ENCODE assay signal across 35 cellular contexts in the genomic region with DNA sequence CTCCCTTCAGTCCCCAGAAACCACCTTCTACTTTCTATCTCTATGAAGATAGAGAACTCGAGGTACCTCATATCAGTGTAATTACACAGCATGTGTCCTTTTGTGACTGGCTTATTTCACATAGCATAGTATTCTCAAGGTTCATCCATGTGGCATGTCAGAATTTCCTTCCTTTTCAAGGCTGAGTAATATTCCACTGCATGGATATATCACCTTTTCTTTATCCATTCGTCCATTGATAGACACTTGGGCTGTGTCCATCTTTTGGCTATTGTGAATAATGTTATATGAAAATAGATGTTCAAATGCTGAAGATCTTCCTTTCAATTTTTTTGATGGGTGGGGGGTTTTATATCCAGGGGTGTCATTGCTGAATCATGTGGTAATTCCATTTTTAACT.
A peak's percentile ranks its signal among the peaks of the same experiment; 100 is the strongest.
DNase-seq lines count a peak whose midpoint lies in the region; ATAC-seq, FAIRE-seq and TF ChIP-seq lines count a peak whose summit lies in the region.
"Had no signal": no experiment of that assay in that cellular context is flagged by ENCODE, and none has a peak within 500 bp of the region (broad histone marks: within the 10 kb centered on the region; RNA-seq: fewer than 3 reads in every experiment).

No MANE protein-coding gene starts in this region.

- in situ Hi-C loops in K562 (cut with MboI): loop anchor here (25.0 kb wide), 2 partner anchors 318 to 543 kb away; no protein-coding TSS in a partner anchor

- H3K4me2 ChIP-seq in K562 (ENCODE audit: insufficient read depth, low read length): no peak overlapping the region
- H3K4me2 ChIP-seq: A549; BLaER1; BLaER1 treated with 17β-estradiol and CSF1 and Interleukin-3, amounts not matched to agents 10 nM and 100 nM had no signal

- intact Hi-C loops in K562 (cut with micrococcal nuclease): no loop called here
- intact Hi-C loops in activated CD8-positive, alpha-beta T cell treated with anti-CD3 and anti-CD28 coated beads for 36 hours (cut with micrococcal nuclease): loop anchor here (10.0 kb wide), 1 partner anchor 320 kb away; no protein-coding TSS in a partner anchor
- intact Hi-C loops in pancreas (cut with DNase I): no loop called here

- no peak overlapping the region for H3K27ac Mint-ChIP-seq in activated CD8-positive, alpha-beta T cell treated with anti-CD3 and anti-CD28 coated beads for 36 hours
- H3K27ac Mint-ChIP-seq: B cell; CD14-positive monocyte; CD4-positive, alpha-beta memory T cell; CD4-positive, alpha-beta T cell; CD4-positive, CD25-positive, alpha-beta regulatory T cell; CD8-positive, alpha-beta memory T cell; CD8-positive, alpha-beta T cell had no signal

- CTCF ChIA-PET in HEK293 (lab: Yijun Ruan, JAX): no interaction called here
- CTCF ChIA-PET in K562 (lab: Yijun Ruan, JAX; ENCODE audit: low intra/inter-chr PET ratio): no interaction called here
- CTCF ChIA-PET in activated CD8-positive, alpha-beta T cell treated with anti-CD3 and anti-CD28 coated beads for 36 hours (lab: Charles Lee): no interaction called here

- H3K9me1 ChIP-seq in K562 (ENCODE audit: control insufficient read depth, insufficient read depth, low read length): no peaks in the 10 kb centered on the region

- no peaks in the 10 kb centered on the region for H3K36me3 ChIP-seq in HEK293 (ENCODE audit: control insufficient read depth in 2 of 2, insufficient read depth in 1 of 2, low read length in 2 of 2)
- no peaks in the 10 kb centered on the region for H3K36me3 ChIP-seq in K562 (ENCODE audit: control insufficient read depth, insufficient read depth, low read length)
- H3K36me3 ChIP-seq in pancreas: no peaks in the 10 kb centered on the region
- H3K36me3 ChIP-seq: BE2C; BLaER1; BLaER1 treated with 17β-estradiol and CSF1 and Interleukin-3, amounts not matched to agents 10 nM and 100 nM had no signal

- BruUV-seq in K562 (replicated peaks; lab: Mats Ljungman, UMichigan): no TSS peak

- peaks cover 4% of the 10 kb centered on the region for H3K27me3 Mint-ChIP-seq in activated CD8-positive, alpha-beta T cell treated with anti-CD3 and anti-CD28 coated beads for 36 hours

- ATAC-seq in K562: no peak
- no peak for ATAC-seq in activated CD8-positive, alpha-beta T cell treated with anti-CD3 and anti-CD28 coated beads for 36 hours
- ATAC-seq in pancreas: no peak
- no peak for ATAC-seq in GM18505 (IDR thresholded peaks at IDR 0.05; ENCODE audit: unreplicated experiment)
- ATAC-seq: A549; CD8-positive, alpha-beta T cell had no signal

- TF ChIP-seq EP300 in K562 (IDR thresholded peaks at IDR 0.05; ENCODE audit: low read length): no peak

- no peak for DNase-seq in HTR-8/SVneo (ENCODE audit: insufficient read length, low spot score)
- no peak for DNase-seq in K562 (ENCODE audit: extremely low read depth in 1 of 4, low spot score in 3 of 4)
- DNase-seq in activated CD8-positive, alpha-beta T cell treated with anti-CD3 and anti-CD28 coated beads for 36 hours: no peak
- DNase-seq in pancreas: no peak
- DNase-seq: 8988T; ACHN; AML-193; BE2C; C1 segment of cervical spinal cord; Caco-2; Calu3; CD4-positive, alpha-beta memory T cell; CD4-positive, alpha-beta T cell; CD4-positive, CD25-positive, alpha-beta regulatory T cell; CD8-positive, alpha-beta memory T cell; CD8-positive, alpha-beta T cell; COR-L47; DMS 273 treated with DMSO at 0.1 percent for 48 hours; DMS153; DMS53; DMS79; DMS79 treated with DMSO at 0.1 percent for 48 hours; DND-41; EL had no signal

- no peaks in the 10 kb centered on the region for H4K20me1 ChIP-seq in K562 (replicated peaks; ENCODE audit: control insufficient read depth, insufficient read depth, low read length)
- H4K20me1 ChIP-seq: BLaER1; BLaER1 treated with 17β-estradiol and CSF1 and Interleukin-3, amounts not matched to agents 10 nM and 100 nM had no signal

- TF ChIP-seq CTCF in HEK293 (tag by site-specific recombination; IDR thresholded peaks at IDR 0.05) (no peak), K562 (IDR thresholded peaks at IDR 0.05 in 2 of 3, conservative IDR thresholded peaks at IDR 0.05 in 1 of 3; ENCODE audit: insufficient read depth in 2 of 3, low read depth in 1 of 3, low read length in 3 of 3) (no peak), pancreas (IDR thresholded peaks at IDR 0.05) (no peak)
- TF ChIP-seq CTCF in activated CD8-positive, alpha-beta T cell treated with anti-CD3 and anti-CD28 coated beads for 36 hours (IDR thresholded peaks at IDR 0.05): no peak

- H3K4me1 ChIP-seq in HEK293 (ENCODE audit: control insufficient read depth, insufficient read depth, low read length): no peaks in the 10 kb centered on the region
- no peaks in the 10 kb centered on the region; a peak in 1 of 5 replicates for H3K4me1 ChIP-seq in K562 (replicated peaks in 1 of 2; ENCODE audit: control insufficient read depth in 2 of 2, insufficient read depth in 2 of 2, low read length in 2 of 2)
- H3K4me1 ChIP-seq in pancreas: no peaks in the 10 kb centered on the region
- H3K4me1 ChIP-seq: A549, BE2C, Caco-2 had no signal

- H3K27me3 ChIP-seq in K562 (ENCODE audit: control insufficient read depth in 2 of 2, insufficient read depth in 2 of 2, low read length in 2 of 2): no peaks in the 10 kb centered on the region
- H3K27me3 ChIP-seq in pancreas: no peaks in the 10 kb centered on the region
- H3K27me3 ChIP-seq: BE2C; BLaER1; BLaER1 treated with 17β-estradiol and CSF1 and Interleukin-3, amounts not matched to agents 10 nM and 100 nM had no signal

- no peak for TF ChIP-seq RAD21 in K562 (CRISPR knock-in tag; conservative IDR thresholded peaks at IDR 0.05 in 1 of 2, IDR thresholded peaks at IDR 0.05 in 1 of 2)

- WGBS in K562 (ENCODE audit: insufficient coverage, low coverage, missing lambda C conversion rate): 0% methylated on average over 2 of the region's 2 CpGs
- WGBS in pancreas, 2 donors: 51 to 70% methylated on average over 2 of the region's 2 CpGs

- no peak overlapping the region for H3K4me3 Mint-ChIP-seq in activated CD8-positive, alpha-beta T cell treated with anti-CD3 and anti-CD28 coated beads for 36 hours
- H3K4me3 Mint-ChIP-seq: B cell; CD14-positive monocyte; CD4-positive, alpha-beta memory T cell; CD4-positive, alpha-beta T cell; CD8-positive, alpha-beta memory T cell; CD8-positive, alpha-beta T cell had no signal

- H3K4me3 ChIP-seq in HEK293 (ENCODE audit: low read depth, low read length) (no peak overlapping the region), K562 (no peak overlapping the region), pancreas (no peak overlapping the region)
- H3K4me3 ChIP-seq: A549; BLaER1; BLaER1 treated with 17β-estradiol and CSF1 and Interleukin-3, amounts not matched to agents 10 nM and 100 nM had no signal

- no peaks in the 10 kb centered on the region for H3K9me3 Mint-ChIP-seq in activated CD8-positive, alpha-beta T cell treated with anti-CD3 and anti-CD28 coated beads for 36 hours
- H3K9me3 Mint-ChIP-seq: CD14-positive monocyte; CD4-positive, alpha-beta T cell; CD8-positive, alpha-beta memory T cell; CD8-positive, alpha-beta T cell had no signal

- no peak overlapping the region for H3K9ac ChIP-seq in K562 (ENCODE audit: insufficient read depth in 1 of 2, low read depth in 2 of 2, low read length in 2 of 2)
- H3K9ac ChIP-seq: BLaER1; BLaER1 treated with 17β-estradiol and CSF1 and Interleukin-3, amounts not matched to agents 10 nM and 100 nM had no signal

- H3K79me2 ChIP-seq in K562 (ENCODE audit: control insufficient read depth, insufficient read depth, low read length): no peaks in the 10 kb centered on the region

- no peaks in the 10 kb centered on the region for H3K4me1 Mint-ChIP-seq in activated CD8-positive, alpha-beta T cell treated with anti-CD3 and anti-CD28 coated beads for 36 hours (ENCODE audit: low read depth)
- H3K4me1 Mint-ChIP-seq: B cell; CD14-positive monocyte; CD4-positive, alpha-beta memory T cell; CD4-positive, CD25-positive, alpha-beta regulatory T cell; CD8-positive, alpha-beta memory T cell had no signal

- no peak overlapping the region for H3K27ac ChIP-seq in HEK293 (ENCODE audit: extremely low read depth, low read depth, low read length)
- H3K27ac ChIP-seq in K562 (ENCODE audit: extremely low read depth, low read depth, low read length): no peak overlapping the region
- no peak overlapping the region for H3K27ac ChIP-seq in pancreas
- H3K27ac ChIP-seq: 22Rv1; A549; BLaER1; BLaER1 treated with 17β-estradiol and CSF1 and Interleukin-3, amounts not matched to agents 10 nM and 100 nM; C4-2B had no signal

- H3K36me3 Mint-ChIP-seq in activated CD8-positive, alpha-beta T cell treated with anti-CD3 and anti-CD28 coated beads for 36 hours (ENCODE audit: low read depth): no peaks in the 10 kb centered on the region
- H3K36me3 Mint-ChIP-seq: CD14-positive monocyte; CD4-positive, alpha-beta memory T cell; CD4-positive, CD25-positive, alpha-beta regulatory T cell; CD8-positive, alpha-beta memory T cell; CD8-positive, alpha-beta T cell had no signal

- POLR2A ChIA-PET in HEK293 (lab: Yijun Ruan, JAX): interaction anchor here (1.0 kb wide), 1 partner anchor 23 kb away, joined by 4 read pairs; no protein-coding TSS in a partner anchor
- POLR2A ChIA-PET in K562 (lab: Yijun Ruan, JAX): no interaction called here
- POLR2A ChIA-PET in activated CD8-positive, alpha-beta T cell treated with anti-CD3 and anti-CD28 coated beads for 36 hours (lab: Charles Lee): no interaction called here

- TF ChIP-seq POLR2A in K562 (conservative IDR thresholded peaks at IDR 0.05) (no peak), GM18505 (IDR thresholded peaks at IDR 0.05; ENCODE audit: borderline replicate concordance, extremely low read depth, insufficient read depth, insufficient read length) (no peak)

- FAIRE-seq in HTR-8/SVneo (lab: Jason Lieb, UNC) (peak; percentile 63), K562 (lab: Jason Lieb, UNC) (no peak), pancreas (lab: Jason Lieb, UNC) (no peak)
- FAIRE-seq: A204.1, A549, D721Med had no signal

- no peak overlapping the region for H2AFZ ChIP-seq in K562 (ENCODE audit: low read depth, low read length)

- H3K9me3 ChIP-seq in HEK293 (ENCODE audit: control insufficient read depth, insufficient read depth, low read depth, low read length): no peaks in the 10 kb centered on the region
- H3K9me3 ChIP-seq in K562 (replicated peaks; ENCODE audit: control insufficient read depth, insufficient read depth, low read depth, low read length): no peaks in the 10 kb centered on the region
- H3K9me3 ChIP-seq in pancreas: no peaks in the 10 kb centered on the region
- H3K9me3 ChIP-seq: A549, BE2C, BLaER1, Caco-2 had no signal

TF ChIP-seq in K562, 482 proteins besides CTCF, POLR2A, EP300 and RAD21 (continues in another document):
- peak; percentile 59 for TF ChIP-seq RBM25 (IDR thresholded peaks at IDR 0.05; ENCODE audit: low read depth, low read length, severe bottlenecking)
- TF ChIP-seq POLR3G (IDR thresholded peaks at IDR 0.05; ENCODE audit: extremely low read depth, insufficient read length, insufficient replicate concordance): no peak
- TF ChIP-seq NEUROD1 (IDR thresholded peaks at IDR 0.05; ENCODE audit: borderline replicate concordance, low read depth, low read length, partially characterized antibody): no peak
- TF ChIP-seq SNRNP70 (optimal IDR thresholded peaks at IDR 0.05; ENCODE audit: low read depth, low read length): no peak
- 0 out of 2 replicates have a peak, but pooled peaks have one; percentile 23 for TF ChIP-seq BCOR (IDR thresholded peaks at IDR 0.05)
- TF ChIP-seq CREBBP (IDR thresholded peaks at IDR 0.05; ENCODE audit: low read depth, low read length): no peak
- peak; percentile 88 for TF ChIP-seq ZNF146 (CRISPR knock-in tag; IDR thresholded peaks at IDR 0.05; ENCODE audit: unreplicated experiment)
- no peak for TF ChIP-seq TSC22D4 (tag; IDR thresholded peaks at IDR 0.05)
